Comparison of ENCODE assay signal across 27 cellular contexts in the genomic region with DNA sequence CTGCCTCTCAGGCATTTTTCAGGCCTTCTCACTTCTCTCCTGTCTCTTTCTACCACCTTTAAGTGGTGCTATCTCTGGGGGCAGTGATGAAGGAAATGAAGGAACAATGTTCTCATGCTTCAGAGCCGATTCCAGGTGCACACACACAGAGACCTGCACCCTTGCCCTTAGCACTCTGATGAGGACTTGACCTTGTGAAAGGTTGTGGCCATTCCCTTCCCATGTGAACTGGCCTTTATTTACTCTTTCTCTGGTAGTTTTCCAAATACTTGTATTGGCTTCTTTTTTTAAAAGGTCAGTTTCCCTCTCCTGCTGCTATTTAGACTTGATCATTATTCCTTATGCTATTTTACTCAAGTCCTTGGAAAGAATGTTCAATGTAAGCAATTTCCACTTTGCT.
"Had no signal": no experiment of that assay in that cellular context is flagged by ENCODE, and none has a peak within 500 bp of the region (broad histone marks: within the 10 kb centered on the region; RNA-seq: fewer than 3 reads in every experiment).

No MANE protein-coding gene starts in this region.

- DNase-seq: activated CD4-positive, alpha-beta T cell treated with anti-CD3 and anti-CD28 coated beads, Interleukin-2, amount 10 ng/mL, durations not matched to agents 24 days and 14 days; activated CD4-positive, alpha-beta T cell treated with anti-CD3 and anti-CD28 coated beads, Interleukin-2, amount 50 U/mL, for 4 hours; activated CD8-positive, alpha-beta T cell treated with anti-CD3 and anti-CD28 coated beads for 36 hours; activated effector memory CD4-positive, alpha-beta T cell treated with anti-CD3 and anti-CD28 coated beads, Interleukin-2, amount 50 U/mL, for 16 hours; activated naive CD4-positive, alpha-beta T cell; activated naive CD4-positive, alpha-beta T cell treated with anti-CD3 and anti-CD28 coated beads, Interleukin-2, amount 50 U/mL, for 16 hours; activated naive CD8-positive, alpha-beta T cell treated with anti-CD3 and anti-CD28 coated beads for 36 hours; activated T-cell treated with anti-CD3 and anti-CD28 coated beads, Interleukin-2, amount 50 U/mL, for 1 hour; activated T-cell treated with anti-CD3 and anti-CD28 coated beads, Interleukin-2, amount 50 U/mL, for 72 hours; amniotic stem cell; aorta; Kasumi-1; MG63; NCI-H1048; NCI-H1105 treated with DMSO at 0.1 percent for 48 hours; NCI-H1436; NCI-H1694; NCI-H2029; NCI-H345; NCI-H524 treated with DMSO at 0.1 percent for 48 hours; SHP77; SJCRH30 had no signal

- H3K27ac ChIP-seq: cardiac muscle cell, SJCRH30, SK-N-MC had no signal

- H3K4me1 ChIP-seq: SJCRH30 had no signal

- ATAC-seq: activated CD8-positive, alpha-beta T cell treated with anti-CD3 and anti-CD28 coated beads for 36 hours; activated T-cell treated with anti-CD3 and anti-CD28 coated beads, Interleukin-2, amount 50 U/mL, for 72 hours; activated T-helper 17 cell treated with anti-CD3 and anti-CD28 coated beads, Interleukin-2, amount 50 U/mL, for 72 hours; Panc1 had no signal

- FAIRE-seq: TTC549 had no signal

- H3K9me3 ChIP-seq: MG63 had no signal

- H3K4me3 ChIP-seq: cardiac muscle cell, MG63, SJCRH30, SK-N-MC had no signal

- H3K36me3 ChIP-seq: cardiac muscle cell, MG63, SJCRH30 had no signal

- H3K27me3 ChIP-seq: cardiac muscle cell, MG63, SJCRH30 had no signal
